ENCODE assay signal across 16 cellular contexts in the genomic region with DNA sequence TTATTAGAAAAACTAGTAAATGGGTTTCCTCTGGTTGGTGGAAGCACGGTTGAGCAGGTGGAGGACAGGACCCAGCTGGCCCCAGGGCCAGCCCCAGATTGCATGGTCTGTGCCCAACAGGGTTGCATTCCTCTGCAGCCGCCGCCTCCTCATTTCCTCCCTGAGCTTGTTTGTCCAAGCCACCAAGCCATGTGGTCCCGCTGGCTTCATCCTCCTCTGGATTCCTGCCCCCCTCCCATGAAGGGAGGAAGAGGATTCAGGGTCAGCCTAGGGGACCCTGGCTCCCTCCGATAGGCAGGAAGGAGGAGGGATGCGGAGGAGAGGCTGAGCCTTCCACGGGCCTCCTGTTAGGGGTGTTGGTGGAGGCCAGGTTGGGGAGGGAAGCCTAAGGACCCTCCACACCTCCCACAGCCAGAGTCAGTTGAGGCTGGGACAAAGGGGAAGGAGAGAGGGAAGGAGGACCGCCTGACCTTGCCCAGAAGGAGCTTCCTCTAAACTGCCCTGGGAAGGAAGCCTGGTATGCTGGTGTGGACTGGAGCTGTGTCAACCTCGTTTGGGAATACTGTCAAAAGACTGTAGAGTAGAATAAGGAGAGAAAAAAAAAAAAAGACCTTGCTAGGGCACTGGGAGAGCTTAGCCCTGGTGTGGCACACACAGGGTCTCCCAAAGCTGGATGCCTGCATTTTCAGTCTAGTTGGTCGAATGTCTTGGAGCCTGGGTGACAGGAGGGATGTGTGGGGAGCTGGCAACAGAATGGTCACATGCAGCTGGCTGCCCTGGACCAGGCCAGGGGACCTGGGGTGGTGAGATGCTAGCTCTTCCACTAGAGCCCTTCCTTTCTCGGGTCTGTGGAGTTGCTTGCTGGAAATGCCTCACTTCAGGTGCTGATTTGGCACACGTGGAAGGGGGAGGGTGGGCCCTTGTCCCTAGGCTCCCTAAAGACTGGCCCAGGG. TPM values are rescaled to one million over a fixed set of nuclear protein-coding genes. Genes with fewer than 3 reads are reported as not detected.
A peak's percentile ranks its signal among the peaks of the same experiment; 100 is the strongest.
DNase-seq lines count a peak whose midpoint lies in the region; ATAC-seq and TF ChIP-seq lines count a peak whose summit lies in the region.
"Had no signal": no experiment of that assay in that cellular context is flagged by ENCODE, and none has a peak within 500 bp of the region (broad histone marks: within the 10 kb centered on the region; RNA-seq: fewer than 3 reads in every experiment).

No MANE protein-coding gene starts in this region.

- peak overlapping the region in 1 of 4 donors; percentile 35 for H3K27ac ChIP-seq in upper lobe of left lung
- H3K27ac ChIP-seq: KMS-11 had no signal

- DNase-seq in activated CD4-positive, alpha-beta T cell treated with anti-CD3 and anti-CD28 coated beads, Interleukin-2, amount 10 ng/mL, durations not matched to agents 7 days and 5 days: no peak
- no peak for DNase-seq in activated CD4-positive, alpha-beta T cell treated with anti-CD3 and anti-CD28 coated beads for 36 hours
- DNase-seq in endothelial cell (ENCODE audit: low spot score) (no peak), natural killer cell (no peak), upper lobe of left lung (no peak), AG08395 (ENCODE audit: low spot score) (no peak), GM19240 (ENCODE audit: insufficient read length, low spot score) (no peak)
- DNase-seq in activated naive CD4-positive, alpha-beta T cell treated with Interleukin-2 at 50 U/mL for 16 hours: no peak
- DNase-seq: 8988T; DMS153; HFFc6; PC-3; stimulated activated naive CD4-positive, alpha-beta T cell treated with Interleukin-2 at 50 U/mL for 16 hours had no signal

- H3K27ac Mint-ChIP-seq in activated CD4-positive, alpha-beta T cell treated with anti-CD3 and anti-CD28 coated beads, Interleukin-2, amount 10 ng/mL, durations not matched to agents 7 days and 5 days: peak overlapping the region; percentile 4
- no peak overlapping the region for H3K27ac Mint-ChIP-seq in activated CD4-positive, alpha-beta T cell treated with anti-CD3 and anti-CD28 coated beads for 36 hours
- H3K27ac Mint-ChIP-seq in endothelial cell (ENCODE audit: unreplicated experiment) (peak overlapping the region; percentile 4), natural killer cell (peak overlapping the region; percentile 70 to 73)
- H3K27ac Mint-ChIP-seq: HFFc6 had no signal

- peaks cover 0 to 25% (median 20%) of the 10 kb centered on the region in 4 donors for H3K36me3 ChIP-seq in upper lobe of left lung

- intact Hi-C loops in activated CD4-positive, alpha-beta T cell treated with anti-CD3 and anti-CD28 coated beads for 36 hours (cut with DNase I, micrococcal nuclease): no loop called here
- intact Hi-C loops in natural killer cell (cut with micrococcal nuclease): no loop called here

- TF ChIP-seq EP300 in upper lobe of left lung (IDR thresholded peaks at IDR 0.05): no peak

- H3K9me3 Mint-ChIP-seq in activated CD4-positive, alpha-beta T cell treated with anti-CD3 and anti-CD28 coated beads, Interleukin-2, amount 10 ng/mL, durations not matched to agents 7 days and 5 days: no peaks in the 10 kb centered on the region
- H3K9me3 Mint-ChIP-seq in activated CD4-positive, alpha-beta T cell treated with anti-CD3 and anti-CD28 coated beads for 36 hours (ENCODE audit: low read depth): peaks cover 3% of the 10 kb centered on the region
- no peaks in the 10 kb centered on the region for H3K9me3 Mint-ChIP-seq in endothelial cell (ENCODE audit: unreplicated experiment)
- no peaks in the 10 kb centered on the region for H3K9me3 Mint-ChIP-seq in natural killer cell
- H3K9me3 Mint-ChIP-seq: HFFc6, neural crest cell had no signal

- H3K36me3 Mint-ChIP-seq in activated CD4-positive, alpha-beta T cell treated with anti-CD3 and anti-CD28 coated beads, Interleukin-2, amount 10 ng/mL, durations not matched to agents 7 days and 5 days (ENCODE audit: low read depth): peaks cover 6% of the 10 kb centered on the region
- H3K36me3 Mint-ChIP-seq in activated CD4-positive, alpha-beta T cell treated with anti-CD3 and anti-CD28 coated beads for 36 hours (ENCODE audit: low read depth): no peaks in the 10 kb centered on the region
- H3K36me3 Mint-ChIP-seq in endothelial cell (ENCODE audit: low read depth, unreplicated experiment): peaks cover 18% of the 10 kb centered on the region
- H3K36me3 Mint-ChIP-seq in natural killer cell: peaks cover 7% of the 10 kb centered on the region

- WGBS in upper lobe of left lung, 2 donors: 53 to 54% methylated on average over 8 to 12 of the region's 12 CpGs

- ATAC-seq in activated CD4-positive, alpha-beta T cell treated with anti-CD3 and anti-CD28 coated beads for 36 hours: no peak
- ATAC-seq in natural killer cell: no peak
- ATAC-seq in upper lobe of left lung (ENCODE audit: low FRiP score in 2 of 2): peak; percentile 3 to 7
- ATAC-seq: GM12878 had no signal

- no peak overlapping the region for H3K4me3 ChIP-seq in upper lobe of left lung
- H3K4me3 ChIP-seq: GM12878 had no signal

- H3K27me3 Mint-ChIP-seq in activated CD4-positive, alpha-beta T cell treated with anti-CD3 and anti-CD28 coated beads, Interleukin-2, amount 10 ng/mL, durations not matched to agents 7 days and 5 days: peaks cover 2% of the 10 kb centered on the region
- peaks cover 1% of the 10 kb centered on the region for H3K27me3 Mint-ChIP-seq in activated CD4-positive, alpha-beta T cell treated with anti-CD3 and anti-CD28 coated beads for 36 hours
- H3K27me3 Mint-ChIP-seq in endothelial cell (ENCODE audit: unreplicated experiment) (peaks cover 10% of the 10 kb centered on the region), natural killer cell (ENCODE audit: low read depth in 2 of 2) (no peaks in the 10 kb centered on the region)

- H3K4me1 Mint-ChIP-seq in activated CD4-positive, alpha-beta T cell treated with anti-CD3 and anti-CD28 coated beads, Interleukin-2, amount 10 ng/mL, durations not matched to agents 7 days and 5 days: peaks cover 12% of the 10 kb centered on the region
- H3K4me1 Mint-ChIP-seq in activated CD4-positive, alpha-beta T cell treated with anti-CD3 and anti-CD28 coated beads for 36 hours: peaks cover 9% of the 10 kb centered on the region
- H3K4me1 Mint-ChIP-seq in endothelial cell (ENCODE audit: unreplicated experiment): peaks cover 10% of the 10 kb centered on the region
- H3K4me1 Mint-ChIP-seq in natural killer cell: peaks cover 26 to 51% of the 10 kb centered on the region in 2 donors
- H3K4me1 Mint-ChIP-seq: neural crest cell had no signal

- no peaks in the 10 kb centered on the region for H3K27me3 ChIP-seq in upper lobe of left lung

- CTCF ChIA-PET in activated CD4-positive, alpha-beta T cell treated with anti-CD3 and anti-CD28 coated beads, Interleukin-2, amount 10 ng/mL, durations not matched to agents 7 days and 5 days (lab: Charles Lee): interaction anchor here (0.6 to 1.2 kb wide), 6 partner anchors 14 to 1332 kb away, joined by 3 read pairs; no protein-coding TSS in a partner anchor
- CTCF ChIA-PET in activated CD4-positive, alpha-beta T cell treated with anti-CD3 and anti-CD28 coated beads for 36 hours (lab: Charles Lee): interaction anchor here (1.3 kb wide), 1 partner anchor 16 kb away, joined by 5 read pairs; no protein-coding TSS in a partner anchor

- no peak overlapping the region for H3K4me3 Mint-ChIP-seq in activated CD4-positive, alpha-beta T cell treated with anti-CD3 and anti-CD28 coated beads, Interleukin-2, amount 10 ng/mL, durations not matched to agents 7 days and 5 days
- H3K4me3 Mint-ChIP-seq in activated CD4-positive, alpha-beta T cell treated with anti-CD3 and anti-CD28 coated beads for 36 hours: no peak overlapping the region
- H3K4me3 Mint-ChIP-seq in endothelial cell (ENCODE audit: unreplicated experiment) (no peak overlapping the region), natural killer cell (no peak overlapping the region)
- H3K4me3 Mint-ChIP-seq: HFFc6, neural crest cell had no signal

- POLR2A ChIA-PET in activated CD4-positive, alpha-beta T cell treated with anti-CD3 and anti-CD28 coated beads, Interleukin-2, amount 10 ng/mL, durations not matched to agents 7 days and 5 days (lab: Charles Lee): no interaction called here
- POLR2A ChIA-PET in activated CD4-positive, alpha-beta T cell treated with anti-CD3 and anti-CD28 coated beads for 36 hours (lab: Charles Lee): no interaction called here

- TF ChIP-seq CTCF in endothelial cell (IDR thresholded peaks at IDR 0.05; ENCODE audit: unreplicated experiment) (no peak), natural killer cell (IDR thresholded peaks at IDR 0.05) (no peak), upper lobe of left lung (IDR thresholded peaks at IDR 0.05) (no peak)

- H3K9me3 ChIP-seq in upper lobe of left lung: no peaks in the 10 kb centered on the region

- no peak for TF ChIP-seq POLR2A in upper lobe of left lung (IDR thresholded peaks at IDR 0.05)

- H3K4me1 ChIP-seq in upper lobe of left lung: peaks cover 0 to 15% (median 3%) of the 10 kb centered on the region in 4 donors

RNA-seq across cellular contexts. Expression of gene PLEKHG3, which starts 42.4 kb away (rescaled TPM):
- total RNA-seq in activated CD4-positive, alpha-beta T cell treated with anti-CD3 and anti-CD28 coated beads, Interleukin-2, amount 10 ng/mL, durations not matched to agents 7 days and 5 days: 10 to 100 TPM; 36.0 to 39.5 TPM
- 1 to 10 TPM; 6.3 to 7.1 TPM for total RNA-seq in activated CD4-positive, alpha-beta T cell treated with anti-CD3 and anti-CD28 coated beads for 36 hours
- total RNA-seq in endothelial cell (ENCODE audit: unreplicated experiment) (31.4 TPM), natural killer cell (100 to 1,000 TPM; 184 to 285 (median 225) TPM), upper lobe of left lung (10 to 100 TPM; 12.8 to 49.2 (median 34.8) TPM)

Comparison
In these comparisons a context has a peak if more than half of its experiments do, and no peak if none do; other contexts are left out.
1. ATAC-seq: peak in upper lobe of left lung (2 of 2); none in activated CD4-positive, alpha-beta T cell treated with anti-CD3 and anti-CD28 coated beads for 36 hours (single experiment) and natural killer cell (0 of 3).